In genomic region chr7:44849277-44850210, GRCh38 we compare ENCODE assay signal across 8 cellular contexts. TPM values are rescaled to one million over a fixed set of nuclear protein-coding genes. Genes with fewer than 3 reads are reported as not detected.
DNase-seq lines count a peak whose midpoint lies in the region; ATAC-seq, FAIRE-seq and TF ChIP-seq lines count a peak whose summit lies in the region.

No MANE protein-coding gene starts in this region.

- peaks cover 0 to 2% (median 0%) of the 10 kb centered on the region in 8 donors for H3K9me3 Mint-ChIP-seq in CD4-positive, alpha-beta memory T cell
- H3K9me3 Mint-ChIP-seq in activated naive CD4-positive, alpha-beta T cell treated with anti-CD3 and anti-CD28 coated beads, Interleukin-2, amount 50 U/mL, for 72 hours = no peaks in the 10 kb centered on the region

- TF ChIP-seq CTCF in HL-60 (IDR thresholded peaks at IDR 0.05; ENCODE audit: insufficient read depth, low read length) (no peak), kidney (IDR thresholded peaks at IDR 0.05; ENCODE audit: borderline replicate concordance, extremely low read depth, insufficient read depth) (no peak), tibial artery (IDR thresholded peaks at IDR 0.05) (no peak)

- POLR2A ChIA-PET in CD4-positive, alpha-beta memory T cell (lab: Charles Lee; ENCODE audit: partially characterized antibody) = interaction anchor here (1.2 to 5.2 kb wide), 11 partner anchors 32 to 287 kb away, joined by 3 to 65 read pairs (median 16); partner anchors contain the start of genes DDX56, OGDH, PURB and TMED4

- intact Hi-C loops in CD4-positive, alpha-beta memory T cell (cut with micrococcal nuclease) = loop anchor here (5.0 kb wide), 1 partner anchor 147 kb away; no protein-coding TSS in a partner anchor
- intact Hi-C loops in left colon (cut with DNase I, micrococcal nuclease) (loop anchor here in 1 of 2 donors (2.0 to 10.0 kb wide), 4 partner anchors 37 to 357 kb away; partner anchors contain the start of genes NUDCD3 and TMED4), kidney (cut with DNase I) (loop anchor here (10.0 kb wide), 3 partner anchors 75 to 285 kb away; partner anchors contain the start of gene TMED4), tibial artery (cut with DNase I; ENCODE audit: low total_unique reads) (loop anchor here (5.0 to 10.0 kb wide), 3 partner anchors 38 to 285 kb away; partner anchors contain the start of gene PURB)

- peaks cover 0 to 1% of the 10 kb centered on the region in 2 donors for H3K27me3 Mint-ChIP-seq in CD4-positive, alpha-beta memory T cell

- H3K9ac ChIP-seq in mucosa of stomach (ENCODE audit: low read length) = peak overlapping the region; percentile 79
- no peak overlapping the region for H3K9ac ChIP-seq in kidney (ENCODE audit: low read length in 2 of 2)

- peaks cover 0 to 12% of the 10 kb centered on the region in 2 donors for H3K36me3 Mint-ChIP-seq in CD4-positive, alpha-beta memory T cell
- H3K36me3 Mint-ChIP-seq in activated naive CD4-positive, alpha-beta T cell treated with anti-CD3 and anti-CD28 coated beads, Interleukin-2, amount 50 U/mL, for 72 hours = peaks cover 25 to 36% of the 10 kb centered on the region in 2 donors

- DNase-seq in CD4-positive, alpha-beta memory T cell = no peak
- DNase-seq in HL-60 (ENCODE audit: low read depth in 1 of 2, low spot score in 1 of 2) (no peak), left colon (no peak), kidney (no peak), tibial artery (no peak)
- no peak for DNase-seq in activated naive CD4-positive, alpha-beta T cell treated with anti-CD3 and anti-CD28 coated beads, Interleukin-2, amount 50 U/mL, for 72 hours (ENCODE audit: low spot score in 2 of 2)

- no peaks in the 10 kb centered on the region for H3K27me3 ChIP-seq in CD4-positive, alpha-beta memory T cell (ENCODE audit: insufficient read depth, low read length)
- H3K27me3 ChIP-seq in HL-60 (ENCODE audit: insufficient read depth, poor library complexity, severe bottlenecking) = no peaks in the 10 kb centered on the region
- H3K27me3 ChIP-seq in mucosa of stomach (ENCODE audit: control insufficient read depth, insufficient read depth, low read length) = no peaks in the 10 kb centered on the region
- H3K27me3 ChIP-seq in tibial artery = no peaks in the 10 kb centered on the region

- no peak for ATAC-seq in activated naive CD4-positive, alpha-beta T cell treated with anti-CD3 and anti-CD28 coated beads, Interleukin-2, amount 50 U/mL, for 72 hours
- ATAC-seq in left colon (no peak), esophagus mucosa (no peak)

- no peaks in the 10 kb centered on the region for H3K36me3 ChIP-seq in CD4-positive, alpha-beta memory T cell (ENCODE audit: insufficient read depth, low read length)
- H3K36me3 ChIP-seq in mucosa of stomach (ENCODE audit: control insufficient read depth, insufficient read depth, low read length) = no peaks in the 10 kb centered on the region
- no peaks in the 10 kb centered on the region for H3K36me3 ChIP-seq in kidney (ENCODE audit: control insufficient read depth in 1 of 2, insufficient read depth in 2 of 2, low read length in 2 of 2)
- no peaks in the 10 kb centered on the region for H3K36me3 ChIP-seq in tibial artery

- no peaks in the 10 kb centered on the region for H3K9me3 ChIP-seq in CD4-positive, alpha-beta memory T cell (ENCODE audit: control insufficient read depth in 1 of 2, low read length in 2 of 2)
- H3K9me3 ChIP-seq in mucosa of stomach (ENCODE audit: control insufficient read depth, low read length) = no peaks in the 10 kb centered on the region
- H3K9me3 ChIP-seq in kidney (ENCODE audit: control insufficient read depth in 1 of 2, low read length in 2 of 2) = no peaks in the 10 kb centered on the region
- no peaks in the 10 kb centered on the region for H3K9me3 ChIP-seq in tibial artery

- peak overlapping the region; percentile 27 to 96 (median 92) for H3K4me3 Mint-ChIP-seq in CD4-positive, alpha-beta memory T cell

- peaks cover 12 to 37% (median 16%) of the 10 kb centered on the region in 4 donors for H3K4me1 Mint-ChIP-seq in CD4-positive, alpha-beta memory T cell

- no peak overlapping the region for H3K27ac ChIP-seq in CD4-positive, alpha-beta memory T cell (ENCODE audit: low read depth, low read length)
- H3K27ac ChIP-seq in HL-60 (replicated peaks) (peak overlapping the region; percentile 98), kidney (ENCODE audit: low read depth in 2 of 2, low read length in 2 of 2) (no peak overlapping the region), tibial artery (peak overlapping the region in 1 of 2 donors; percentile 89)

- CTCF ChIA-PET in CD4-positive, alpha-beta memory T cell (lab: Charles Lee; ENCODE audit: partially characterized antibody) = interaction anchor here (0.8 to 3.7 kb wide), 9 partner anchors 7 to 360 kb away, joined by 3 to 21 read pairs (median 6); partner anchors contain the start of genes PURB and TMED4

- no peak for FAIRE-seq in kidney (lab: Jason Lieb, UNC)

- H3K4me1 ChIP-seq in CD4-positive, alpha-beta memory T cell (ENCODE audit: insufficient read depth, low read length) = peaks cover 14% of the 10 kb centered on the region
- no peaks in the 10 kb centered on the region for H3K4me1 ChIP-seq in mucosa of stomach (ENCODE audit: control insufficient read depth, insufficient read depth, low read length)
- H3K4me1 ChIP-seq in kidney (ENCODE audit: control insufficient read depth in 1 of 2, insufficient read depth in 1 of 2, low read depth in 1 of 2, low read length in 2 of 2) = peaks cover 4 to 8% of the 10 kb centered on the region in 2 donors
- peaks cover 0 to 27% (median 9%) of the 10 kb centered on the region in 4 donors for H3K4me1 ChIP-seq in tibial artery

- peak overlapping the region; percentile 84 to 100 (median 97) for H3K27ac Mint-ChIP-seq in CD4-positive, alpha-beta memory T cell
- H3K27ac Mint-ChIP-seq in activated naive CD4-positive, alpha-beta T cell treated with anti-CD3 and anti-CD28 coated beads, Interleukin-2, amount 50 U/mL, for 72 hours = peak overlapping the region; percentile 99

- no peak overlapping the region for H3K4me3 ChIP-seq in CD4-positive, alpha-beta memory T cell (ENCODE audit: low read length in 2 of 2)
- H3K4me3 ChIP-seq in HL-60 (replicated peaks; ENCODE audit: insufficient read depth, low read length) (no peak overlapping the region), mucosa of stomach (ENCODE audit: low read length) (no peak overlapping the region), kidney (ENCODE audit: low read length in 2 of 2) (no peak overlapping the region), tibial artery (no peak overlapping the region)

RNA-seq across cellular contexts. Expression of gene H2AZ2, which starts 1.7 kb away (rescaled TPM):
- 100 to 1,000 TPM; 168 to 169 TPM for total RNA-seq in CD4-positive, alpha-beta memory T cell
- 100 to 1,000 TPM; 231 to 236 TPM for polyA plus RNA-seq in CD4-positive, alpha-beta memory T cell
- 100 to 1,000 TPM; 264 to 330 TPM for total RNA-seq in activated naive CD4-positive, alpha-beta T cell treated with anti-CD3 and anti-CD28 coated beads, Interleukin-2, amount 50 U/mL, for 72 hours
- total RNA-seq in left colon = 100 to 1,000 TPM; 126 to 147 TPM
- 87.6 TPM for total RNA-seq in esophagus mucosa
- 140 TPM for total RNA-seq in kidney
- polyA plus RNA-seq in kidney (ENCODE audit: insufficient read depth, low read depth, low replicate concordance) = 121 TPM

RNA-seq across cellular contexts. Expression of gene PURB, which starts 35.8 kb away (rescaled TPM):
- total RNA-seq in CD4-positive, alpha-beta memory T cell = 10 to 100 TPM; 26.6 to 27.4 TPM
- 1 to 10 TPM; 1.1 to 2.2 TPM for polyA plus RNA-seq in CD4-positive, alpha-beta memory T cell
- 10 to 100 TPM; 18.0 to 22.0 TPM for total RNA-seq in activated naive CD4-positive, alpha-beta T cell treated with anti-CD3 and anti-CD28 coated beads, Interleukin-2, amount 50 U/mL, for 72 hours
- total RNA-seq in left colon (10 to 100 TPM; 19.7 to 20.9 TPM), esophagus mucosa (19.4 TPM), kidney (25.3 TPM)
- 7.7 TPM for polyA plus RNA-seq in kidney (ENCODE audit: insufficient read depth, low read depth, low replicate concordance)

RNA-seq across cellular contexts. Expression of gene PPIA, which starts 53.1 kb away (rescaled TPM):
- 100 to 1,000 TPM; 677 to 707 TPM for total RNA-seq in CD4-positive, alpha-beta memory T cell
- 1,000 to 10,000 TPM; 2,815 to 3,590 TPM for polyA plus RNA-seq in CD4-positive, alpha-beta memory T cell
- total RNA-seq in activated naive CD4-positive, alpha-beta T cell treated with anti-CD3 and anti-CD28 coated beads, Interleukin-2, amount 50 U/mL, for 72 hours = 1,000 to 10,000 TPM; 2,757 to 2,768 TPM
- 1,000 to 10,000 TPM; 1,049 to 1,320 TPM for total RNA-seq in left colon
- 2,087 TPM for total RNA-seq in esophagus mucosa
- total RNA-seq in kidney = 1,143 TPM
- 2,940 TPM for polyA plus RNA-seq in kidney (ENCODE audit: insufficient read depth, low read depth, low replicate concordance)
